22 cellular contexts compared by ENCODE assay signal in genomic region chr7:26631601-26632000, GRCh38.
"Had no signal": no experiment of that assay in that cellular context is flagged by ENCODE, and none has a peak within 500 bp of the region (broad histone marks: within the 10 kb centered on the region; RNA-seq: fewer than 3 reads in every experiment).

No MANE protein-coding gene starts in this region.

- DNase-seq: naive thymus-derived CD8-positive, alpha-beta T cell; nephron progenitor cell; ovary; psoas muscle; right cardiac atrium; right lobe of liver; sigmoid colon; small intestine; stimulated activated CD4-positive, alpha-beta T cell treated with anti-CD3 and anti-CD28 coated beads, Interleukin-15, amount 100 ng/mL, for 24 hours; stimulated activated CD4-positive, alpha-beta T cell treated with anti-CD3 and anti-CD28 coated beads, Interleukin-2, amount 100 ng/mL, for 24 hours; stimulated activated CD4-positive, alpha-beta T cell treated with anti-CD3 and anti-CD28 coated beads, Interleukin-2, amount 100 ng/mL, for 48 hours; stimulated activated CD4-positive, alpha-beta T cell treated with anti-CD3 and anti-CD28 coated beads, Interleukin-4, amount 100 ng/mL, for 24 hours; stimulated activated naive B cell treated with anti-CD40 and anti-IgM and Interleukin-4, amounts not matched to agents 10 μg/mL and 1 μg/mL and 100 μg/mL, for 72 hours; stimulated activated naive CD4-positive, alpha-beta T cell treated with Interleukin-2 at 50 U/mL for 16 hours; stomach; thyroid gland; upper lobe of right lung had no signal

- ATAC-seq: naive thymus-derived CD8-positive, alpha-beta T cell; psoas muscle; right cardiac atrium; right lobe of liver; stimulated activated effector memory CD8-positive, alpha-beta T cell treated with anti-CD3 and anti-CD28 coated beads, Interleukin-12 subunit alpha, Interleukin-12 subunit beta, amount 100 ng/mL, for 72 hours; stimulated activated naive B cell treated with anti-CD40 and anti-IgM and Interleukin-4, amounts not matched to agents 10 μg/mL and 1 μg/mL and 100 μg/mL, for 72 hours; upper lobe of right lung had no signal

- H3K9me3 Mint-ChIP-seq: natural killer cell treated with Interleukin-12 subunit alpha and Interleukin-12 subunit beta and Interleukin-15 and Interleukin-18, amount 100 ng/mL, for 72 hours; nephron progenitor cell; neural crest cell; stimulated activated effector memory CD8-positive, alpha-beta T cell treated with anti-CD3 and anti-CD28 coated beads, Interleukin-12 subunit alpha, Interleukin-12 subunit beta, amount 100 ng/mL, for 72 hours; stimulated activated naive B cell treated with anti-CD40 and anti-IgM and Interleukin-4, amounts not matched to agents 10 μg/mL and 1 μg/mL and 100 μg/mL, for 72 hours; stimulated activated naive CD8-positive, alpha-beta T cell treated with anti-CD3 and anti-CD28 coated beads, Interleukin-15, Interleukin-2, amounts not matched to agents 100 ng/mL and 50 ng/mL, for 24 hours had no signal

- H3K27ac Mint-ChIP-seq: naive thymus-derived CD8-positive, alpha-beta T cell; natural killer cell treated with Interleukin-12 subunit alpha and Interleukin-12 subunit beta and Interleukin-15 and Interleukin-18, amount 100 ng/mL, for 72 hours; nephron progenitor cell; progenitor cell of endocrine pancreas; stimulated activated effector memory CD8-positive, alpha-beta T cell treated with anti-CD3 and anti-CD28 coated beads, Interleukin-12 subunit alpha, Interleukin-12 subunit beta, amount 100 ng/mL, for 72 hours; stimulated activated naive B cell treated with anti-CD40 and anti-IgM and Interleukin-4, amounts not matched to agents 10 μg/mL and 1 μg/mL and 100 μg/mL, for 72 hours; stimulated activated naive CD8-positive, alpha-beta T cell treated with anti-CD3 and anti-CD28 coated beads, Interleukin-15, Interleukin-2, amounts not matched to agents 100 ng/mL and 50 ng/mL, for 24 hours had no signal

- H3K36me3 Mint-ChIP-seq: naive thymus-derived CD8-positive, alpha-beta T cell; natural killer cell treated with Interleukin-12 subunit alpha and Interleukin-12 subunit beta and Interleukin-15 and Interleukin-18, amount 100 ng/mL, for 72 hours; stimulated activated effector memory CD8-positive, alpha-beta T cell treated with anti-CD3 and anti-CD28 coated beads, Interleukin-12 subunit alpha, Interleukin-12 subunit beta, amount 100 ng/mL, for 72 hours had no signal

- H3K27me3 Mint-ChIP-seq: progenitor cell of endocrine pancreas; stimulated activated naive B cell treated with anti-CD40 and anti-IgM and Interleukin-4, amounts not matched to agents 10 μg/mL and 1 μg/mL and 100 μg/mL, for 72 hours; stimulated activated naive CD8-positive, alpha-beta T cell treated with anti-CD3 and anti-CD28 coated beads, Interleukin-15, Interleukin-2, amounts not matched to agents 100 ng/mL and 50 ng/mL, for 24 hours had no signal

- H3K4me1 Mint-ChIP-seq: stimulated activated naive B cell treated with anti-CD40 and anti-IgM and Interleukin-4, amounts not matched to agents 10 μg/mL and 1 μg/mL and 100 μg/mL, for 72 hours had no signal

- H3K4me3 Mint-ChIP-seq: naive thymus-derived CD8-positive, alpha-beta T cell; natural killer cell treated with Interleukin-12 subunit alpha and Interleukin-12 subunit beta and Interleukin-15 and Interleukin-18, amount 100 ng/mL, for 72 hours; nephron progenitor cell; neural crest cell; stimulated activated effector memory CD8-positive, alpha-beta T cell treated with anti-CD3 and anti-CD28 coated beads, Interleukin-12 subunit alpha, Interleukin-12 subunit beta, amount 100 ng/mL, for 72 hours; stimulated activated naive B cell treated with anti-CD40 and anti-IgM and Interleukin-4, amounts not matched to agents 10 μg/mL and 1 μg/mL and 100 μg/mL, for 72 hours; stimulated activated naive CD8-positive, alpha-beta T cell treated with anti-CD3 and anti-CD28 coated beads, Interleukin-15, Interleukin-2, amounts not matched to agents 100 ng/mL and 50 ng/mL, for 24 hours had no signal
